9 cellular contexts compared by ENCODE assay signal in genomic region chr17:44354582-44355309, GRCh38. TPM values are rescaled to one million over a fixed set of nuclear protein-coding genes. Genes with fewer than 3 reads are reported as not detected.
DNase-seq lines count a peak whose midpoint lies in the region; ATAC-seq, FAIRE-seq and TF ChIP-seq lines count a peak whose summit lies in the region.
"Had no signal": no experiment of that assay in that cellular context is flagged by ENCODE, and none has a peak within 500 bp of the region (broad histone marks: within the 10 kb centered on the region; RNA-seq: fewer than 3 reads in every experiment).

No MANE protein-coding gene starts in this region.

- H3K36me3 ChIP-seq in NT2/D1 (ENCODE audit: insufficient read depth, insufficient read length, low read length), result peaks cover 65% of the 10 kb centered on the region
- peaks cover 3% of the 10 kb centered on the region for H3K36me3 ChIP-seq in kidney epithelial cell (ENCODE audit: control insufficient read depth, insufficient read depth, low read length)
- H3K36me3 ChIP-seq in testis (ENCODE audit: low read depth, missing control alignments), result no peaks in the 10 kb centered on the region

- CTCF ChIA-PET in activated naive CD4-positive, alpha-beta T cell treated with anti-CD3 and anti-CD28 coated beads for 36 hours (lab: Charles Lee), result interaction anchor here (0.5 to 1.8 kb wide), 9 partner anchors 9 to 364 kb away, joined by 3 to 11 read pairs (median 3); partner anchors contain the start of gene GRN

- no peaks in the 10 kb centered on the region for H3K9me3 Mint-ChIP-seq in activated naive CD4-positive, alpha-beta T cell treated with anti-CD3 and anti-CD28 coated beads for 36 hours
- H3K9me3 Mint-ChIP-seq: activated naive CD4-positive, alpha-beta T cell treated with anti-CD3 and anti-CD28 coated beads, Interleukin-2, amount 50 U/mL, for 72 hours had no signal

- H3K4me1 Mint-ChIP-seq in activated naive CD4-positive, alpha-beta T cell treated with anti-CD3 and anti-CD28 coated beads for 36 hours (ENCODE audit: low read depth), result peaks cover 7% of the 10 kb centered on the region

- peaks cover 7% of the 10 kb centered on the region for H3K4me1 ChIP-seq in NT2/D1 (ENCODE audit: insufficient read depth, insufficient read length)
- H3K4me1 ChIP-seq in testis, result no peaks in the 10 kb centered on the region

- FAIRE-seq in HTR-8/SVneo (lab: Jason Lieb, UNC), result no peak

- no peak overlapping the region for H3K27ac Mint-ChIP-seq in activated naive CD4-positive, alpha-beta T cell treated with anti-CD3 and anti-CD28 coated beads for 36 hours
- H3K27ac Mint-ChIP-seq: activated naive CD4-positive, alpha-beta T cell treated with anti-CD3 and anti-CD28 coated beads, Interleukin-2, amount 50 U/mL, for 72 hours had no signal

- peak; percentile 24 for TF ChIP-seq CTCF in AG09319 (IDR thresholded peaks at IDR 0.05; ENCODE audit: low read depth, low read length)
- peak; percentile 36 for TF ChIP-seq CTCF in kidney epithelial cell (IDR thresholded peaks at IDR 0.05; ENCODE audit: insufficient read depth, low read length, poor library complexity, severe bottlenecking)
- peak; percentile 19 to 35 (median 29) for TF ChIP-seq CTCF in testis (IDR thresholded peaks at IDR 0.05)

- intact Hi-C loops in activated naive CD4-positive, alpha-beta T cell treated with anti-CD3 and anti-CD28 coated beads for 36 hours (cut with micrococcal nuclease), result loop anchor here (5.0 kb wide), 1 partner anchor 232 kb away; the partner anchor contains the start of gene HDAC5
- intact Hi-C loops in testis (cut with DNase I; ENCODE audit: low total_unique reads), result no loop called here

- H3K4me3 Mint-ChIP-seq in activated naive CD4-positive, alpha-beta T cell treated with anti-CD3 and anti-CD28 coated beads for 36 hours, result peak overlapping the region; percentile 66

- H3K9ac ChIP-seq in NT2/D1 (ENCODE audit: insufficient read length, low read depth), result peak overlapping the region; percentile 71

- H3K27ac ChIP-seq in testis, result no peak overlapping the region

- no peak for TF ChIP-seq POLR2A in testis (IDR thresholded peaks at IDR 0.05)

- H3K4me3 ChIP-seq in NT2/D1 (ENCODE audit: insufficient read length, low read depth) (peak overlapping the region; percentile 29), kidney epithelial cell (ENCODE audit: low read depth, low read length) (no peak overlapping the region), testis (peak overlapping the region; percentile 21 to 29)

- WGBS in testis, 2 donors, result 41 to 65% methylated on average over 23 to 60 of the region's 67 CpGs

- no peak for DNase-seq in AG09319 (ENCODE audit: extremely low read depth, low read depth)
- no peak for DNase-seq in NT2/D1 (ENCODE audit: low read depth, low spot score)
- DNase-seq in activated naive CD4-positive, alpha-beta T cell treated with anti-CD3 and anti-CD28 coated beads for 36 hours, result peak; percentile 47
- DNase-seq in kidney epithelial cell (ENCODE audit: low read depth), result no peak
- peak; percentile 74 for DNase-seq in testis
- no peak for DNase-seq in UCSD-AML1 (lab: John Stamatoyannopoulos, UW; ENCODE audit: unreplicated experiment)
- DNase-seq in HTR-8/SVneo (ENCODE audit: insufficient read length, low spot score), result no peak

- H3K9me3 ChIP-seq in NT2/D1 (ENCODE audit: insufficient read depth, low read length) (no peaks in the 10 kb centered on the region), testis (no peaks in the 10 kb centered on the region)

- H3K36me3 Mint-ChIP-seq in activated naive CD4-positive, alpha-beta T cell treated with anti-CD3 and anti-CD28 coated beads for 36 hours (ENCODE audit: low read depth), result peaks cover 5% of the 10 kb centered on the region
- H3K36me3 Mint-ChIP-seq: activated naive CD4-positive, alpha-beta T cell treated with anti-CD3 and anti-CD28 coated beads, Interleukin-2, amount 50 U/mL, for 72 hours had no signal

- peaks cover 3% of the 10 kb centered on the region for H3K27me3 Mint-ChIP-seq in activated naive CD4-positive, alpha-beta T cell treated with anti-CD3 and anti-CD28 coated beads for 36 hours (ENCODE audit: low read depth)

- H3K27me3 ChIP-seq in NT2/D1 (ENCODE audit: insufficient read depth, insufficient read length) (no peaks in the 10 kb centered on the region), kidney epithelial cell (ENCODE audit: control insufficient read depth, insufficient read depth, low read length) (peaks cover 2% of the 10 kb centered on the region), testis (no peaks in the 10 kb centered on the region)

- ATAC-seq in GM19328 (IDR thresholded peaks at IDR 0.05; ENCODE audit: unreplicated experiment), result no peak

RNA-seq across cellular contexts. Expression of gene FAM171A2, which starts 8.9 kb away (rescaled TPM):
- under 1 TPM; 0.12 to 0.21 TPM for total RNA-seq in activated naive CD4-positive, alpha-beta T cell treated with anti-CD3 and anti-CD28 coated beads for 36 hours
- total RNA-seq in kidney epithelial cell (12.6 and 16.3 TPM in 2 replicates), testis (1 to 10 TPM; 2.0 to 3.6 TPM)
- polyA plus RNA-seq in testis (ENCODE audit: insufficient read depth, low read depth, low replicate concordance), result 1.3 TPM

RNA-seq across cellular contexts. Expression of gene GRN, which starts 9.6 kb away (rescaled TPM):
- 10 to 100 TPM; 47.1 to 50.5 TPM for total RNA-seq in activated naive CD4-positive, alpha-beta T cell treated with anti-CD3 and anti-CD28 coated beads for 36 hours
- total RNA-seq in kidney epithelial cell (521 and 704 TPM in 2 replicates), testis (100 to 1,000 TPM; 263 to 489 TPM)
- 161 TPM for polyA plus RNA-seq in testis (ENCODE audit: insufficient read depth, low read depth, low replicate concordance)

RNA-seq across cellular contexts. Expression of gene SLC25A39, which starts 30.1 kb away (rescaled TPM):
- 100 to 1,000 TPM; 146 to 149 TPM for total RNA-seq in activated naive CD4-positive, alpha-beta T cell treated with anti-CD3 and anti-CD28 coated beads for 36 hours
- total RNA-seq in kidney epithelial cell (145 and 146 TPM in 2 replicates), testis (100 to 1,000 TPM; 131 to 176 TPM)
- polyA plus RNA-seq in testis (ENCODE audit: insufficient read depth, low read depth, low replicate concordance), result 141 TPM

RNA-seq across cellular contexts. Expression of gene ITGA2B, which starts 34.7 kb away (rescaled TPM):
- total RNA-seq in activated naive CD4-positive, alpha-beta T cell treated with anti-CD3 and anti-CD28 coated beads for 36 hours, result 1 to 10 TPM in 1 of 2 experiments, under 1 TPM in 1; 0.31 to 1.1 TPM
- total RNA-seq in kidney epithelial cell, result 0.04 and 0.14 TPM in 2 replicates
- total RNA-seq in testis, result 1 to 10 TPM; 5.1 to 6.7 TPM
- polyA plus RNA-seq in testis (ENCODE audit: insufficient read depth, low read depth, low replicate concordance), result 6.0 TPM

RNA-seq across cellular contexts. Expression of gene RUNDC3A, which starts 46.3 kb away (rescaled TPM):
- under 1 TPM in 1 of 2 experiments, not detected in 1; 0.17 TPM for total RNA-seq in activated naive CD4-positive, alpha-beta T cell treated with anti-CD3 and anti-CD28 coated beads for 36 hours
- total RNA-seq in kidney epithelial cell (3.3 and 12.3 TPM in 2 replicates), testis (10 to 100 TPM; 14.6 to 53.1 TPM)
- 17.5 TPM for polyA plus RNA-seq in testis (ENCODE audit: insufficient read depth, low read depth, low replicate concordance)

Comparison
In these comparisons a context has a peak if more than half of its experiments do, and no peak if none do; other contexts are left out.
1. DNase-seq: peak in activated naive CD4-positive, alpha-beta T cell treated with anti-CD3 and anti-CD28 coated beads for 36 hours (single experiment) and testis (single experiment); none in AG09319 (single experiment), NT2/D1 (single experiment), kidney epithelial cell (single experiment), UCSD-AML1 (single experiment) and HTR-8/SVneo (single experiment).
2. RNA of gene GRN, which starts 9.6 kb away (total RNA-seq): 521 to 704 TPM in kidney epithelial cell and 263 to 489 TPM in testis; 47.1 to 50.5 TPM in activated naive CD4-positive, alpha-beta T cell treated with anti-CD3 and anti-CD28 coated beads for 36 hours; every median in the first group is over 4 times any median in the second.
3. Peak in every context shown above with its lines, with median percentiles within 50 percentile points of each other: CTCF ChIP-seq.